In the genomic region with DNA sequence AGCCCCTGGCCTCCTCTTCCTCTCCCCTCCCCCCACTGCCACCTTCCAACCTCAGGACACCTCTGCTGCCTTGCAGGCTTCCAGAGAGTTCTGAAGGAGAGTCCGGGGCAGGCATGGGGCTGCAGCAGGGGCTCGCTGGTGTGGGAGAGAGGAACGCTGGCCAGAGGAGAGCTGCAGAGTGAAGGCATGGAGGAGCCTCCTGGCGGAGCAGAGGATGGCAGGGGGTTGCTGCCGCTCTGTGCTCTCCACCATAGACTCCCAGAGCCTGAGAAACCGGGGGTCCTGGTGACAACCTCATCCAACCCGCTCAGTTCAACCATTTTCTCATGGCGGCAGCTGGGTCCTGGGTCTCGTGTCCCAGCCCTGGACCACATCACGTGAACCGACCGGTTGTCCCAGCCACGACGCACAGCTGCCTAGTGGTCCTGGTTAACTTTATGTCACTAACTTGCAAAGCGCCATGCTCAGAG, we compare ENCODE assay signal across 19 cellular contexts. TPM values are rescaled to one million over a fixed set of nuclear protein-coding genes. Genes with fewer than 3 reads are reported as not detected.
"Had no signal": no experiment of that assay in that cellular context is flagged by ENCODE, and none has a peak within 500 bp of the region (broad histone marks: within the 10 kb centered on the region; RNA-seq: fewer than 3 reads in every experiment).

No MANE protein-coding gene starts in this region.

- H3K9me3 ChIP-seq: breast epithelium, colonic mucosa, esophagus squamous epithelium, gastrocnemius medialis, sigmoid colon, testis had no signal

- H3K36me3 ChIP-seq: breast epithelium, colonic mucosa, esophagus squamous epithelium, gastrocnemius medialis, sigmoid colon, WERI-Rb-1 had no signal

- H3K27ac ChIP-seq: breast epithelium, colonic mucosa, esophagus squamous epithelium, gastrocnemius medialis, sigmoid colon, SK-N-MC, testis, WERI-Rb-1 had no signal

- ATAC-seq: gastrocnemius medialis; stimulated activated naive B cell treated with anti-CD40 and anti-IgM and Interleukin-4, amounts not matched to agents 10 μg/mL and 1 μg/mL and 100 μg/mL, for 72 hours; T-cell had no signal

- H3K27me3 ChIP-seq: testis had no signal

- DNase-seq: activated CD8-positive, alpha-beta memory T cell treated with anti-CD3 and anti-CD28 coated beads for 24 hours; activated naive CD8-positive, alpha-beta T cell treated with anti-CD3 and anti-CD28 coated beads for 36 hours; colonic mucosa; esophagus squamous epithelium; gastrocnemius medialis; hippocampal formation; stimulated activated CD4-positive, alpha-beta T cell treated with anti-CD3 and anti-CD28 coated beads, Interleukin-2, amount 100 ng/mL, for 48 hours; stimulated activated CD8-positive, alpha-beta memory T cell treated with anti-CD3 and anti-CD28 coated beads, Interleukin-4, amount 100 ng/mL, for 48 hours; stimulated activated naive B cell treated with anti-CD40 and anti-IgM and Interleukin-4, amounts not matched to agents 10 μg/mL and 1 μg/mL and 100 μg/mL, for 72 hours; testis; WERI-Rb-1 had no signal

- H3K4me3 ChIP-seq: breast epithelium, colonic mucosa, esophagus squamous epithelium, gastrocnemius medialis, sigmoid colon, SK-N-MC, smooth muscle cell, testis had no signal

- H3K4me2 ChIP-seq: smooth muscle cell had no signal

- H3K4me1 ChIP-seq: breast epithelium, colonic mucosa, gastrocnemius medialis, testis had no signal

RNA-seq across cellular contexts. Expression of a gene that starts 17.5 kb away (rescaled TPM):
- total RNA-seq: activated naive CD8-positive, alpha-beta T cell treated with anti-CD3 and anti-CD28 coated beads for 36 hours; breast epithelium; colonic mucosa; esophagus squamous epithelium; gastrocnemius medialis; liver; mononuclear cell; myocyte; sigmoid colon; smooth muscle cell; T-cell had no signal
- polyA plus RNA-seq: liver, sigmoid colon, smooth muscle cell had no signal

RNA-seq across cellular contexts. Expression of a gene that starts 31.1 kb away (rescaled TPM):
- total RNA-seq: activated naive CD8-positive, alpha-beta T cell treated with anti-CD3 and anti-CD28 coated beads for 36 hours; breast epithelium; colonic mucosa; gastrocnemius medialis; mononuclear cell; myocyte; smooth muscle cell; T-cell had no signal
- polyA plus RNA-seq: liver, smooth muscle cell had no signal
